In the genomic region with DNA sequence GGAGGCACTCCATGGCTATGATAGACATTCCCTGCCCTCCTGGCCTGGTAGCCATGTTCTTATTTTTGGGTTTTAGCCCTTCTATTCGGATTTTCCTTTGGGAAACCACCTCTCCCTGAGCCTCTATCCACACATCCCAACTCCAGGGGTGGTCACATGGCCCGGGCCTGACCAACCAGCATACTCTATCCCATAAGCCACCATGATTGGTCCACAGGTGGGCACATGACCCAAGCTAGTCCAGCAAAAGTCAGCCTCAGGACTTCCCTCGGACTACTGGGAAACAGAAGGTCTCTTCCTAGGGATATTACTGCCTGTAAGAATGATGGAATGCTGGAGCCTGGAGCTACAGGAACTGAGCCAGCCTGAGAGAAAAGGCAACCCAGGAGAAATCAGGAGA, we compare ENCODE assay signal across 2 cellular contexts.
A peak's percentile ranks its signal among the peaks of the same experiment; 100 is the strongest.
TF ChIP-seq lines count a peak whose summit lies in the region.

No MANE protein-coding gene starts in this region.

TF ChIP-seq in IMR-90, 13 proteins besides CTCF, POLR2A, EP300 and RAD21:
- TF ChIP-seq FOS (IDR thresholded peaks at IDR 0.05; ENCODE audit: low read depth, low read length) (no peak), MXI1 (IDR thresholded peaks at IDR 0.05; ENCODE audit: borderline replicate concordance, low read depth, low read length) (no peak), CHD1 (IDR thresholded peaks at IDR 0.05; ENCODE audit: low read depth, low read length) (no peak), MAFK (IDR thresholded peaks at IDR 0.05; ENCODE audit: low read depth, low read length) (no peak), MAZ (IDR thresholded peaks at IDR 0.05; ENCODE audit: borderline replicate concordance, low read depth, low read length) (no peak), CEBPB (IDR thresholded peaks at IDR 0.05; ENCODE audit: low read depth, low read length) (no peak)
- TF ChIP-seq, protein P1, sequence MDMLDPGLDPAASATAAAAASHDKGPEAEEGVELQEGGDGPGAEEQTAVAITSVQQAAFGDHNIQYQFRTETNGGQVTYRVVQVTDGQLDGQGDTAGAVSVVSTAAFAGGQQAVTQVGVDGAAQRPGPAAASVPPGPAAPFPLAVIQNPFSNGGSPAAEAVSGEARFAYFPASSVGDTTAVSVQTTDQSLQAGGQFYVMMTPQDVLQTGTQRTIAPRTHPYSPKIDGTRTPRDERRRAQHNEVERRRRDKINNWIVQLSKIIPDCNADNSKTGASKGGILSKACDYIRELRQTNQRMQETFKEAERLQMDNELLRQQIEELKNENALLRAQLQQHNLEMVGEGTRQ (IDR thresholded peaks at IDR 0.05; ENCODE audit: low read depth, low read length) = peak; percentile 39; the same call in 1 of the 2 replicates

TF ChIP-seq in H1, 55 proteins besides CTCF, POLR2A, EP300 and RAD21:
- no peak for TF ChIP-seq KDM1A (IDR thresholded peaks at IDR 0.05; ENCODE audit: borderline replicate concordance, low read length)
- TF ChIP-seq, protein P1 (IDR thresholded peaks at IDR 0.05; ENCODE audit: low read length) = peak; percentile 65; the same call in 1 of the 2 replicates
- no peak for TF ChIP-seq SRF (IDR thresholded peaks at IDR 0.05; ENCODE audit: low read depth, low read length)
TF ChIP-seq in H1: peak in this region for 1.
